Comparison of ENCODE assay signal across 8 cellular contexts in genomic region chr10:127563718-127564553, GRCh38. TPM values are rescaled to one million over a fixed set of nuclear protein-coding genes. Genes with fewer than 3 reads are reported as not detected.
DNase-seq lines count a peak whose midpoint lies in the region; ATAC-seq and TF ChIP-seq lines count a peak whose summit lies in the region.

No MANE protein-coding gene starts in this region.

- no peaks in the 10 kb centered on the region for H3K36me3 ChIP-seq in Peyer's patch

- TF ChIP-seq CTCF in AG09309 (IDR thresholded peaks at IDR 0.05; ENCODE audit: control insufficient read depth, insufficient read depth, low read depth, low read length, missing control alignments) (peak; percentile 45), Peyer's patch (IDR thresholded peaks at IDR 0.05) (peak in 4 of 6 experiments; percentile 21 to 37 (median 30)), fibroblast of villous mesenchyme (IDR thresholded peaks at IDR 0.05; ENCODE audit: insufficient read depth, low read depth, low read length) (peak; percentile 52)

- no peaks in the 10 kb centered on the region for H3K9me3 ChIP-seq in Peyer's patch

- H3K27ac ChIP-seq in Peyer's patch: no peak overlapping the region

- TF ChIP-seq POLR2A in Peyer's patch (IDR thresholded peaks at IDR 0.05): no peak

- no peaks in the 10 kb centered on the region for H3K4me1 ChIP-seq in Peyer's patch

- ATAC-seq in GM19035 (IDR thresholded peaks at IDR 0.05; ENCODE audit: unreplicated experiment) (peak; percentile 72), HG03196 (IDR thresholded peaks at IDR 0.05; ENCODE audit: unreplicated experiment) (no peak), HG03460 (IDR thresholded peaks at IDR 0.05; ENCODE audit: unreplicated experiment) (no peak)

- H3K4me3 ChIP-seq in AG09309 (ENCODE audit: control insufficient read depth, low read depth, low read length) (no peak overlapping the region), Peyer's patch (no peak overlapping the region), fibroblast of villous mesenchyme (ENCODE audit: low read depth, low read length) (no peak overlapping the region)

- H3K27me3 ChIP-seq in Peyer's patch: no peaks in the 10 kb centered on the region

- DNase-seq in AG09309 (ENCODE audit: low read depth): no peak
- DNase-seq in Peyer's patch: peak in 1 of 3 donors; percentile 53
- DNase-seq in fibroblast of villous mesenchyme (ENCODE audit: low read depth): no peak
- DNase-seq in stimulated activated CD4-positive, alpha-beta T cell treated with anti-CD3 and anti-CD28 coated beads, Interleukin-4, amount 100 ng/mL, for 24 hours: peak; percentile 15
- no peak for DNase-seq in OCI-M2 (lab: John Stamatoyannopoulos, UW; ENCODE audit: unreplicated experiment)

RNA-seq across cellular contexts. Expression of gene NPS, which starts 14.8 kb away (rescaled TPM):
- total RNA-seq in Peyer's patch (not detected), fibroblast of villous mesenchyme (not detected in 2 replicates)
